In the genomic region with DNA sequence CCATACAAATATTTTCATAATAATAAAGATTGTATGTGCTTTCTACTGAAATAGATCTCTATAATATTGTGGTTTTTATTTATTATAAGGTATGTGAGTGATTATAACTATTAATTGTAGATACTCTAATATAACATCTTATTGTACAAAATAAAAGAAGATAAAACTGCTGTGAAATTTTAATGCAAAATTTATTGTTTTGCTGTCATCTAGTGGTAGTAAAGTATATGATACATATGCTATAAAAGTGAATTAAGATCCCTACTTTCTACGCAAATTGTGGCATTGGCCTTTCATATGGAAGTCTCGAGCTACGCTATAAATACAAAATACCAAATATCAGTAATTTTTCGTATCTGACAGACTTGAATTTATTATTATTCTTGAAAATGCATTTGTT, we compare ENCODE assay signal across 17 cellular contexts. TPM values are rescaled to one million over a fixed set of nuclear protein-coding genes. Genes with fewer than 3 reads are reported as not detected.
DNase-seq lines count a peak whose midpoint lies in the region; ATAC-seq, FAIRE-seq and TF ChIP-seq lines count a peak whose summit lies in the region.
"Had no signal": no experiment of that assay in that cellular context is flagged by ENCODE, and none has a peak within 500 bp of the region (broad histone marks: within the 10 kb centered on the region; RNA-seq: fewer than 3 reads in every experiment).

No MANE protein-coding gene starts in this region.

- H3K27me3 Mint-ChIP-seq in endodermal cell (ENCODE audit: insufficient read depth), result peaks cover 2% of the 10 kb centered on the region
- peaks cover 0 to 5% of the 10 kb centered on the region in 2 donors for H3K27me3 Mint-ChIP-seq in natural killer cell treated with Interleukin-12 subunit alpha and Interleukin-12 subunit beta and Interleukin-15 and Interleukin-18, amount 100 ng/mL, for 72 hours

- no peaks in the 10 kb centered on the region for H3K9me2 ChIP-seq in MM.1S (replicated peaks; ENCODE audit: insufficient read depth, low read length)

- H3K27ac ChIP-seq in MM.1S (ENCODE audit: low read length) (no peak overlapping the region), endodermal cell (ENCODE audit: low read depth, low read length) (no peak overlapping the region), psoas muscle (no peak overlapping the region), small intestine (ENCODE audit: low read depth in 1 of 2, low read length in 1 of 2) (no peak overlapping the region)
- H3K27ac ChIP-seq: ascending aorta, neural progenitor cell, sigmoid colon, SK-N-MC, transverse colon had no signal

- H4K20me1 ChIP-seq in MM.1S (ENCODE audit: insufficient read depth, low read length), result no peaks in the 10 kb centered on the region

- no peak overlapping the region for H3K4me3 Mint-ChIP-seq in endodermal cell
- H3K4me3 Mint-ChIP-seq in natural killer cell treated with Interleukin-12 subunit alpha and Interleukin-12 subunit beta and Interleukin-15 and Interleukin-18, amount 100 ng/mL, for 72 hours, result no peak overlapping the region
- H3K4me3 Mint-ChIP-seq: memory B cell, neural progenitor cell had no signal

- H3K9me3 Mint-ChIP-seq in endodermal cell, result no peaks in the 10 kb centered on the region
- H3K9me3 Mint-ChIP-seq in natural killer cell treated with Interleukin-12 subunit alpha and Interleukin-12 subunit beta and Interleukin-15 and Interleukin-18, amount 100 ng/mL, for 72 hours, result no peaks in the 10 kb centered on the region
- H3K9me3 Mint-ChIP-seq: activated T-helper 2 cell treated with anti-CD3 and anti-CD28 coated beads, Interferon-gamma antibody, Interleukin-2, Interleukin-4, amounts not matched to agents 10 μg/mL and 5 μg/mL and 100 μg/mL, durations not matched to agents 14 hours and 24 hours and 36 hours; memory B cell; neural progenitor cell had no signal

- H3K4me3 ChIP-seq in MM.1S (ENCODE audit: low read length) (no peak overlapping the region), endodermal cell (ENCODE audit: low read length) (no peak overlapping the region), psoas muscle (no peak overlapping the region), small intestine (ENCODE audit: low read depth in 1 of 2, low read length in 2 of 2) (no peak overlapping the region)
- H3K4me3 ChIP-seq: ascending aorta, neural progenitor cell, sigmoid colon, SK-N-MC, transverse colon had no signal

- 68% methylated on average over 4 of the region's 4 CpGs; no CpG with 5 or more reads in 1 of the 2 experiments for WGBS in endodermal cell (ENCODE audit: insufficient coverage in 1 of 2, insufficient read length in 1 of 2), 2 experiments
- 68 to 76% (median 69%) methylated on average over 4 of the region's 4 CpGs for WGBS in psoas muscle, 3 donors
- WGBS in small intestine, 3 donors, result 68 to 79% (median 69%) methylated on average over 4 of the region's 4 CpGs

- H3K4me1 ChIP-seq in MM.1S (ENCODE audit: low read length) (no peaks in the 10 kb centered on the region), endodermal cell (ENCODE audit: control insufficient read depth, insufficient read depth, low read length) (no peaks in the 10 kb centered on the region), psoas muscle (no peaks in the 10 kb centered on the region), small intestine (ENCODE audit: control insufficient read depth in 2 of 2, insufficient read depth in 1 of 2, low read depth in 1 of 2, low read length in 1 of 2) (no peaks in the 10 kb centered on the region)
- H3K4me1 ChIP-seq: ascending aorta, neural progenitor cell, sigmoid colon, transverse colon had no signal

- H3K36me3 ChIP-seq in MM.1S (replicated peaks; ENCODE audit: insufficient read depth, low read length) (no peaks in the 10 kb centered on the region), endodermal cell (ENCODE audit: control insufficient read depth, insufficient read depth, low read length) (no peaks in the 10 kb centered on the region), psoas muscle (ENCODE audit: insufficient read depth in 1 of 2, low read depth in 1 of 2) (peaks cover 0 to 38% of the 10 kb centered on the region in 2 donors), small intestine (ENCODE audit: control insufficient read depth in 2 of 2, insufficient read depth in 2 of 2, low read length in 2 of 2) (no peaks in the 10 kb centered on the region)
- H3K36me3 ChIP-seq: ascending aorta, neural progenitor cell, sigmoid colon, transverse colon had no signal

- no peaks in the 10 kb centered on the region for H3F3A ChIP-seq in MM.1S (ENCODE audit: insufficient read depth, low read length)

- H3K79me2 ChIP-seq in MM.1S (ENCODE audit: low read length), result no peaks in the 10 kb centered on the region

- H3K27ac Mint-ChIP-seq in endodermal cell, result no peak overlapping the region
- H3K27ac Mint-ChIP-seq in natural killer cell treated with Interleukin-12 subunit alpha and Interleukin-12 subunit beta and Interleukin-15 and Interleukin-18, amount 100 ng/mL, for 72 hours, result no peak overlapping the region
- H3K27ac Mint-ChIP-seq: activated T-helper 2 cell treated with anti-CD3 and anti-CD28 coated beads, Interferon-gamma antibody, Interleukin-2, Interleukin-4, amounts not matched to agents 10 μg/mL and 5 μg/mL and 100 μg/mL, durations not matched to agents 14 hours and 24 hours and 36 hours; memory B cell; neural progenitor cell had no signal

- H3K4me2 ChIP-seq in MM.1S (ENCODE audit: low read depth, low read length), result no peak overlapping the region
- H3K4me2 ChIP-seq: neural progenitor cell had no signal

- FAIRE-seq in small intestine (lab: Jason Lieb, UNC), result no peak

- intact Hi-C loops in psoas muscle (cut with DNase I), result loop anchor here in 1 of 2 donors (5.0 kb wide), 1 partner anchor 185 kb away; the partner anchor contains the start of gene KCTD8

- ATAC-seq in psoas muscle, result no peak
- ATAC-seq in natural killer cell treated with Interleukin-12 subunit alpha and Interleukin-12 subunit beta and Interleukin-15 and Interleukin-18, amount 100 ng/mL, for 72 hours, result no peak

- peak; percentile 2 for DNase-seq in NCI-H510A treated with DMSO at 0.1 percent for 48 hours (lab: John Stamatoyannopoulos, UW)
- no peak for DNase-seq in NCI-H510A (lab: John Stamatoyannopoulos, UW)
- DNase-seq in MM.1S, result no peak
- DNase-seq in endodermal cell, result no peak
- DNase-seq in psoas muscle, result no peak
- DNase-seq in small intestine, result no peak
- no peak for DNase-seq in natural killer cell treated with Interleukin-12 subunit alpha and Interleukin-12 subunit beta and Interleukin-15 and Interleukin-18, amount 100 ng/mL, for 72 hours (ENCODE audit: low spot score)
- no peak for DNase-seq in NCI-H2107 (lab: John Stamatoyannopoulos, UW)
- DNase-seq: foreskin melanocyte; sigmoid colon; stimulated activated CD4-positive, alpha-beta T cell treated with anti-CD3 and anti-CD28 coated beads, Interleukin-4, amount 100 ng/mL, for 24 hours; transverse colon had no signal

- H3K36me3 Mint-ChIP-seq in endodermal cell (ENCODE audit: low read depth), result no peaks in the 10 kb centered on the region
- no peaks in the 10 kb centered on the region for H3K36me3 Mint-ChIP-seq in natural killer cell treated with Interleukin-12 subunit alpha and Interleukin-12 subunit beta and Interleukin-15 and Interleukin-18, amount 100 ng/mL, for 72 hours
- H3K36me3 Mint-ChIP-seq: memory B cell, neural progenitor cell had no signal

- peak; percentile 20; the same call in 1 of the 2 replicates for TF ChIP-seq CTCF in MM.1S (IDR thresholded peaks at IDR 0.05; ENCODE audit: low read length)
- peak; percentile 38 for TF ChIP-seq CTCF in endodermal cell (conservative IDR thresholded peaks at IDR 0.05)
- peak; percentile 10 for TF ChIP-seq CTCF in psoas muscle (IDR thresholded peaks at IDR 0.05)

- H3K9ac ChIP-seq in MM.1S (ENCODE audit: low read length) (no peak overlapping the region), endodermal cell (ENCODE audit: extremely low read depth, low read length, poor library complexity, severe bottlenecking) (no peak overlapping the region)
- H3K9ac ChIP-seq: neural progenitor cell had no signal

- H3K4me1 Mint-ChIP-seq in endodermal cell, result no peaks in the 10 kb centered on the region
- peaks cover 0 to 2% of the 10 kb centered on the region in 2 donors for H3K4me1 Mint-ChIP-seq in natural killer cell treated with Interleukin-12 subunit alpha and Interleukin-12 subunit beta and Interleukin-15 and Interleukin-18, amount 100 ng/mL, for 72 hours (ENCODE audit: low read depth in 2 of 2)
- H3K4me1 Mint-ChIP-seq: neural progenitor cell had no signal

- H2AFZ ChIP-seq in MM.1S (ENCODE audit: low read length), result no peak overlapping the region
- H2AFZ ChIP-seq: neural progenitor cell had no signal

- H3K9me3 ChIP-seq in MM.1S (replicated peaks; ENCODE audit: insufficient read depth, low read length) (no peaks in the 10 kb centered on the region), endodermal cell (ENCODE audit: control insufficient read depth, low read length) (no peaks in the 10 kb centered on the region), psoas muscle (no peaks in the 10 kb centered on the region), small intestine (ENCODE audit: control insufficient read depth, low read depth) (no peaks in the 10 kb centered on the region)
- H3K9me3 ChIP-seq: ascending aorta, sigmoid colon, transverse colon had no signal

- H3K27me3 ChIP-seq in MM.1S (replicated peaks; ENCODE audit: insufficient read depth, low read length), result no peaks in the 10 kb centered on the region
- H3K27me3 ChIP-seq in endodermal cell (ENCODE audit: control insufficient read depth, insufficient read depth, low read length, poor library complexity, severe bottlenecking), result peaks cover 20% of the 10 kb centered on the region
- H3K27me3 ChIP-seq in psoas muscle (ENCODE audit: insufficient read depth in 3 of 3, low read length in 2 of 3), result no peaks in the 10 kb centered on the region
- no peaks in the 10 kb centered on the region for H3K27me3 ChIP-seq in small intestine (ENCODE audit: control insufficient read depth in 2 of 2, insufficient read depth in 2 of 2, low read length in 2 of 2)
- H3K27me3 ChIP-seq: ascending aorta, neural progenitor cell, sigmoid colon, transverse colon had no signal

RNA-seq across cellular contexts. Expression of gene YIPF7, which starts 19.3 kb away (rescaled TPM):
- total RNA-seq in endodermal cell (not detected), psoas muscle (10 to 100 TPM in 3 of 4 donors, 1 to 10 TPM in 1; 3.2 to 27.9 (median 18.6) TPM)
- not detected for polyA plus RNA-seq in endodermal cell (2013, experiment 1 of 2)
- polyA plus RNA-seq in endodermal cell (2013, experiment 2 of 2), result not detected
- polyA plus RNA-seq in psoas muscle (1 to 10 TPM; 3.2 to 8.2 (median 5.0) TPM), small intestine (not detected)
- not detected for total RNA-seq in natural killer cell treated with Interleukin-12 subunit alpha and Interleukin-12 subunit beta and Interleukin-15 and Interleukin-18, amount 100 ng/mL, for 72 hours
- total RNA-seq: activated T-helper 2 cell treated with anti-CD3 and anti-CD28 coated beads, Interferon-gamma antibody, Interleukin-2, Interleukin-4, amounts not matched to agents 10 μg/mL and 5 μg/mL and 100 μg/mL, durations not matched to agents 14 hours and 24 hours and 36 hours; ascending aorta; sigmoid colon; transverse colon had no signal
- polyA plus RNA-seq: sigmoid colon had no signal

RNA-seq across cellular contexts. Expression of gene GUF1, which starts 46.1 kb away (rescaled TPM):
- 10 to 100 TPM; 42.8 to 43.7 TPM for total RNA-seq in endodermal cell
- polyA plus RNA-seq in endodermal cell (2013, experiment 1 of 2), result 27.4 TPM
- polyA plus RNA-seq in endodermal cell (2013, experiment 2 of 2), result 25.3 TPM
- total RNA-seq in psoas muscle, result 10 to 100 TPM; 24.0 to 39.8 (median 32.4) TPM
- 10 to 100 TPM; 17.6 to 25.8 (median 18.3) TPM for polyA plus RNA-seq in psoas muscle
- 10 to 100 TPM; 13.5 to 15.2 (median 14.8) TPM for polyA plus RNA-seq in small intestine
- total RNA-seq in natural killer cell treated with Interleukin-12 subunit alpha and Interleukin-12 subunit beta and Interleukin-15 and Interleukin-18, amount 100 ng/mL, for 72 hours, result 10 to 100 TPM; 19.0 to 22.6 TPM
